ENCODE assay signal across 34 cellular contexts in genomic region chr15:57028176-57028575, GRCh38.
"Had no signal": no experiment of that assay in that cellular context is flagged by ENCODE, and none has a peak within 500 bp of the region (broad histone marks: within the 10 kb centered on the region; RNA-seq: fewer than 3 reads in every experiment).

No MANE protein-coding gene starts in this region.

- FAIRE-seq: bronchial epithelial cell, TTC549 had no signal

- DNase-seq: activated B cell treated with CpG ODN at 0.5 μM for 24 hours; activated CD4-positive, alpha-beta memory T cell treated with anti-CD3 and anti-CD28 coated beads for 36 hours; activated CD4-positive, alpha-beta T cell treated with anti-CD3 and anti-CD28 coated beads for 4 hours; activated CD4-positive, alpha-beta T cell treated with anti-CD3 and anti-CD28 coated beads, Interleukin-2, amount 10 ng/mL, durations not matched to agents 24 days and 14 days; activated CD4-positive, alpha-beta T cell treated with anti-CD3 and anti-CD28 coated beads, Interleukin-2, amount 50 U/mL, for 1 hour; activated CD4-positive, alpha-beta T cell treated with anti-CD3 and anti-CD28 coated beads, Interleukin-2, amount 50 U/mL, for 4 hours; activated CD4-positive, CD25-positive, alpha-beta regulatory T cell treated with anti-CD3 and anti-CD28 coated beads, Interleukin-2, amount 50 U/mL, for 72 hours; activated CD8-positive, alpha-beta memory T cell treated with anti-CD3 and anti-CD28 coated beads, Interleukin-2, amount 50 U/mL, for 4 hours; activated CD8-positive, alpha-beta T cell treated with anti-CD3 and anti-CD28 coated beads for 36 hours; activated effector memory CD4-positive, alpha-beta T cell treated with anti-CD3 and anti-CD28 coated beads, Interleukin-2, amount 50 U/mL, for 16 hours; activated gamma-delta T cell treated with Interleukin-2 at 50 U/mL for 16 hours; activated naive CD4-positive, alpha-beta T cell; activated naive CD4-positive, alpha-beta T cell treated with anti-CD3 and anti-CD28 coated beads for 36 hours; activated naive CD4-positive, alpha-beta T cell treated with anti-CD3 and anti-CD28 coated beads, Interleukin-2, amount 50 U/mL, for 16 hours; activated naive CD8-positive, alpha-beta T cell treated with anti-CD3 and anti-CD28 coated beads for 36 hours; activated T-cell treated with anti-CD3 and anti-CD28 coated beads for 4 hours; activated T-cell treated with anti-CD3 and anti-CD28 coated beads, Interleukin-2, amount 50 U/mL, for 1 hour; activated T-cell treated with anti-CD3 and anti-CD28 coated beads, Interleukin-2, amount 50 U/mL, for 4 hours; activated T-cell treated with anti-CD3 and anti-CD28 coated beads, Interleukin-2, amount 50 U/mL, for 72 hours; adrenal gland; amygdala; anterior cingulate cortex; caudate nucleus; cerebellar nuclear complex; T-helper 1 cell; T-helper 2 cell; T-helper 9 cell had no signal

- H3K27ac ChIP-seq: adrenal gland, ascending aorta, cardiac muscle cell, VCaP had no signal

- ATAC-seq: activated CD8-positive, alpha-beta T cell treated with anti-CD3 and anti-CD28 coated beads for 36 hours; activated naive CD4-positive, alpha-beta T cell treated with anti-CD3 and anti-CD28 coated beads, Interleukin-2, amount 50 U/mL, for 72 hours; activated T-cell treated with anti-CD3 and anti-CD28 coated beads, Interleukin-2, amount 50 U/mL, for 4 hours; activated T-cell treated with anti-CD3 and anti-CD28 coated beads, Interleukin-2, amount 50 U/mL, for 72 hours; activated T-helper 17 cell treated with anti-CD3 and anti-CD28 coated beads, Interleukin-2, amount 50 U/mL, for 72 hours had no signal

- H3K9me3 ChIP-seq: adrenal gland, ascending aorta had no signal

- H3K27me3 ChIP-seq: adrenal gland, ascending aorta, cardiac muscle cell had no signal

- H3K4me3 ChIP-seq: adrenal gland, ascending aorta, cardiac muscle cell had no signal
